Comparison of ENCODE assay signal across 16 cellular contexts in genomic region chr12:13130981-13131380, GRCh38. TPM values are rescaled to one million over a fixed set of nuclear protein-coding genes. Genes with fewer than 3 reads are reported as not detected.
"Had no signal": no experiment of that assay in that cellular context is flagged by ENCODE, and none has a peak within 500 bp of the region (broad histone marks: within the 10 kb centered on the region; RNA-seq: fewer than 3 reads in every experiment).

No MANE protein-coding gene starts in this region.

- ATAC-seq: activated CD4-positive, CD25-positive, alpha-beta regulatory T cell treated with anti-CD3 and anti-CD28 coated beads, Interleukin-2, amount 50 U/mL, for 24 hours; heart left ventricle; left lung had no signal

- H3K4me3 Mint-ChIP-seq: T-helper 2 cell treated with Interferon-gamma antibody and Interleukin-4, amounts not matched to agents 5 μg/mL and 100 μg/mL, for 36 hours had no signal

- FAIRE-seq: endometrium, frontal cortex, islet of Langerhans, small intestine had no signal

- H3K27ac Mint-ChIP-seq: activated T-helper 2 cell treated with anti-CD3 and anti-CD28 coated beads, Interferon-gamma antibody, Interleukin-2, Interleukin-4, amounts not matched to agents 10 μg/mL and 5 μg/mL and 100 μg/mL, durations not matched to agents 14 hours and 24 hours and 36 hours; T-helper 2 cell treated with Interferon-gamma antibody and Interleukin-4, amounts not matched to agents 5 μg/mL and 100 μg/mL, for 36 hours had no signal

- H3K4me3 ChIP-seq: esophagus squamous epithelium, heart left ventricle, left lung, tibial nerve had no signal

- H3K9me3 ChIP-seq: esophagus squamous epithelium, heart left ventricle, left lung, tibial nerve had no signal

- DNase-seq: activated naive CD4-positive, alpha-beta T cell treated with anti-CD3 and anti-CD28 coated beads, Interleukin-2, amount 50 U/mL, for 16 hours; brain microvascular endothelial cell; cerebellar nuclear complex; esophagus squamous epithelium; heart left ventricle; left lung; mesendoderm; small intestine had no signal

- H3K27ac ChIP-seq: brain microvascular endothelial cell, esophagus squamous epithelium, heart left ventricle, left lung, tibial nerve had no signal

- H3K4me1 ChIP-seq: heart left ventricle had no signal

- H3K27me3 ChIP-seq: brain microvascular endothelial cell, esophagus squamous epithelium, heart left ventricle, left lung, tibial nerve had no signal

- H3K36me3 ChIP-seq: brain microvascular endothelial cell, esophagus squamous epithelium, heart left ventricle, left lung, tibial nerve had no signal

- H3K9me3 Mint-ChIP-seq: activated T-helper 2 cell treated with anti-CD3 and anti-CD28 coated beads, Interferon-gamma antibody, Interleukin-2, Interleukin-4, amounts not matched to agents 10 μg/mL and 5 μg/mL and 100 μg/mL, durations not matched to agents 14 hours and 24 hours and 36 hours; T-helper 2 cell treated with Interferon-gamma antibody and Interleukin-4, amounts not matched to agents 5 μg/mL and 100 μg/mL, for 36 hours had no signal

RNA-seq across cellular contexts. Expression of gene GSG1, which starts 27.5 kb away (rescaled TPM):
- total RNA-seq: activated T-helper 2 cell treated with anti-CD3 and anti-CD28 coated beads, Interferon-gamma antibody, Interleukin-2, Interleukin-4, amounts not matched to agents 10 μg/mL and 5 μg/mL and 100 μg/mL, durations not matched to agents 14 hours and 24 hours and 36 hours; dermis microvascular lymphatic vessel endothelial cell; esophagus squamous epithelium; heart left ventricle; tibial nerve had no signal
- polyA plus RNA-seq: heart left ventricle had no signal
